Comparison of ENCODE assay signal across 9 cellular contexts in the genomic region with DNA sequence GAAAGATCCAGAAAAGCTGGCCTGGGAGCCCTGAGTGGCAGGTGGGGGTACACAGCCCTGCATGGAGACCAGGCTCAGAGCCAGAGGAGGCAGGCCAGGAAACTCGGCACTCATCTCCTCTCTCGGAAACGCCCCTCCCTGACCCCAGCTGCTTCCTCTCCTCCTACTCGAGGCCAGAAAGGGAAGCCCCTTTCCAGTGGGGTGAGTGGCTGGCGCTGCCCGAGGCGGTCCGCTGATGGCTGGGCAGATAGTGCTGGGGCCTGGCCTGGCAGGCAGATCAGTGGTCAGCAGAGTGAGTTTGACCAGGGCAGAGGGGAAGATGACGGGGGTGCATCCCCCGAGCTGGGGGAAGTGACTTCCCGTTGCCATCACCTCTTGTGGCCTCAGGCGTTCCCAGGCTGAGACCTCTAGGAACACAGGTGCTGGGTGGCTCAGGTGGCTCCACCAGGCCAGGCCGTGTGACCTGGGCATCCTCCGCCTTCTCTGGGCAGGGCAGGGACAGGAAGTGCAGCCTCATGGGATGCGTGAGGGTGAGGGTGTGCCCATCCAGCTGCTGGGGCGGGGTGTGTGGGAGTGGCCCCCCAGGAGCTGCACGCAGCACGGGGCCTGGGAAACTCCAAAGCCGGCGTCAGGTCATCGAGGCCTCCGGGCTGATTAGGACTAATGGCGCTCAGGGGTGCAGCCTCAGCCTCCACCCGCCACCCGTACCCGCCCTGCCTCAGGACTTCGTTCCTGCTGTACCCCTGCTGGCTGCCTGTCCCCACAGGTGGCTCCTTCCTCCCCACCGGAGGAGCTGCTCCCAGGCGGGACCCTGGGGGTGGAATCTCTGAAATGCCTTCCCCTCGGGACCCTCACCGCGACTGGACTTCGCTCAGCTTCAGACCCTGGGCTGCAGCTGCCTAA. TPM values are rescaled to one million over a fixed set of nuclear protein-coding genes. Genes with fewer than 3 reads are reported as not detected.
DNase-seq lines count a peak whose midpoint lies in the region; ATAC-seq and TF ChIP-seq lines count a peak whose summit lies in the region.
"Had no signal": no experiment of that assay in that cellular context is flagged by ENCODE, and none has a peak within 500 bp of the region (broad histone marks: within the 10 kb centered on the region; RNA-seq: fewer than 3 reads in every experiment).

No MANE protein-coding gene starts in this region.

- peak overlapping the region; percentile 90 for H3K27ac Mint-ChIP-seq in activated T-helper 17 cell treated with anti-CD3 and anti-CD28 coated beads, Interleukin-2, amount 50 U/mL, for 72 hours
- peak overlapping the region; percentile 96 for H3K27ac Mint-ChIP-seq in stimulated activated naive B cell treated with anti-CD40 and anti-IgM and Interleukin-4, amounts not matched to agents 10 μg/mL and 1 μg/mL and 100 μg/mL, for 72 hours

- H3K4me1 Mint-ChIP-seq in activated T-helper 17 cell treated with anti-CD3 and anti-CD28 coated beads, Interleukin-2, amount 50 U/mL, for 72 hours = peaks cover 18% of the 10 kb centered on the region
- H3K4me1 Mint-ChIP-seq in stimulated activated naive B cell treated with anti-CD40 and anti-IgM and Interleukin-4, amounts not matched to agents 10 μg/mL and 1 μg/mL and 100 μg/mL, for 72 hours = peaks cover 66 to 92% of the 10 kb centered on the region in 2 donors

- no peaks in the 10 kb centered on the region for H3K27me3 Mint-ChIP-seq in activated T-helper 17 cell treated with anti-CD3 and anti-CD28 coated beads, Interleukin-2, amount 50 U/mL, for 72 hours
- no peaks in the 10 kb centered on the region for H3K27me3 Mint-ChIP-seq in stimulated activated naive B cell treated with anti-CD40 and anti-IgM and Interleukin-4, amounts not matched to agents 10 μg/mL and 1 μg/mL and 100 μg/mL, for 72 hours

- H3K9ac ChIP-seq in BLaER1 treated with 17β-estradiol and CSF1 and Interleukin-3, amounts not matched to agents 10 nM and 100 nM = peak overlapping the region; percentile 83 to 96 (median 90)

- H3K36me3 Mint-ChIP-seq in activated T-helper 17 cell treated with anti-CD3 and anti-CD28 coated beads, Interleukin-2, amount 50 U/mL, for 72 hours (ENCODE audit: low read depth) = peaks cover 40% of the 10 kb centered on the region
- H3K36me3 Mint-ChIP-seq in stimulated activated naive B cell treated with anti-CD40 and anti-IgM and Interleukin-4, amounts not matched to agents 10 μg/mL and 1 μg/mL and 100 μg/mL, for 72 hours = peaks cover 0 to 7% of the 10 kb centered on the region in 2 donors

- peak overlapping the region; percentile 89 for H3K4me3 Mint-ChIP-seq in activated T-helper 17 cell treated with anti-CD3 and anti-CD28 coated beads, Interleukin-2, amount 50 U/mL, for 72 hours
- H3K4me3 Mint-ChIP-seq in stimulated activated naive B cell treated with anti-CD40 and anti-IgM and Interleukin-4, amounts not matched to agents 10 μg/mL and 1 μg/mL and 100 μg/mL, for 72 hours = peak overlapping the region; percentile 87 to 93

- DNase-seq in NB4 (ENCODE audit: low read depth) = peak; percentile 76
- no peak for DNase-seq in right atrium auricular region (ENCODE audit: low spot score)
- peak; percentile 64 for DNase-seq in stimulated activated naive B cell treated with anti-CD40 and anti-IgM and Interleukin-4, amounts not matched to agents 10 μg/mL and 1 μg/mL and 100 μg/mL, for 72 hours
- no peak for DNase-seq in AG20443 (ENCODE audit: low spot score)

- no peaks in the 10 kb centered on the region for H3K9me3 ChIP-seq in BLaER1 treated with 17β-estradiol and CSF1 and Interleukin-3, amounts not matched to agents 10 nM and 100 nM (replicated peaks in 1 of 11)
- H3K9me3 ChIP-seq in right atrium auricular region = no peaks in the 10 kb centered on the region

- H3K4me3 ChIP-seq in BLaER1 treated with 17β-estradiol and CSF1 and Interleukin-3, amounts not matched to agents 10 nM and 100 nM = peak overlapping the region; percentile 41 to 88 (median 74); a peak in 19 of 20 replicates
- H3K4me3 ChIP-seq in NB4 (ENCODE audit: low read depth, low read length) (no peak overlapping the region), right atrium auricular region (peak overlapping the region in 1 of 2 donors; percentile 30)
- H3K4me3 ChIP-seq: cardiac muscle cell had no signal

- peaks cover 0 to 39% (median 0%) of the 10 kb centered on the region in 11 experiments; a peak in 9 of 22 replicates for H3K36me3 ChIP-seq in BLaER1 treated with 17β-estradiol and CSF1 and Interleukin-3, amounts not matched to agents 10 nM and 100 nM
- no peaks in the 10 kb centered on the region for H3K36me3 ChIP-seq in right atrium auricular region
- H3K36me3 ChIP-seq: cardiac muscle cell had no signal

- H3K4me2 ChIP-seq in BLaER1 treated with 17β-estradiol and CSF1 and Interleukin-3, amounts not matched to agents 10 nM and 100 nM = peak overlapping the region; percentile 93 to 100 (median 99)

- H3K9me3 Mint-ChIP-seq in activated T-helper 17 cell treated with anti-CD3 and anti-CD28 coated beads, Interleukin-2, amount 50 U/mL, for 72 hours = no peaks in the 10 kb centered on the region
- H3K9me3 Mint-ChIP-seq in stimulated activated naive B cell treated with anti-CD40 and anti-IgM and Interleukin-4, amounts not matched to agents 10 μg/mL and 1 μg/mL and 100 μg/mL, for 72 hours = no peaks in the 10 kb centered on the region

- peak overlapping the region; percentile 88 to 99 (median 93) for H3K27ac ChIP-seq in BLaER1 treated with 17β-estradiol and CSF1 and Interleukin-3, amounts not matched to agents 10 nM and 100 nM
- peak overlapping the region; percentile 81 to 88 for H3K27ac ChIP-seq in right atrium auricular region
- H3K27ac ChIP-seq: cardiac muscle cell had no signal

- peaks cover 0 to 12% (median 4%) of the 10 kb centered on the region in 11 experiments; a peak in 6 of 22 replicates for H3K27me3 ChIP-seq in BLaER1 treated with 17β-estradiol and CSF1 and Interleukin-3, amounts not matched to agents 10 nM and 100 nM
- H3K27me3 ChIP-seq in right atrium auricular region = no peaks in the 10 kb centered on the region
- H3K27me3 ChIP-seq: cardiac muscle cell had no signal

- ATAC-seq in GM19395 (IDR thresholded peaks at IDR 0.05; ENCODE audit: unreplicated experiment) (peak; percentile 51), HG02970 (IDR thresholded peaks at IDR 0.05; ENCODE audit: low FRiP score, unreplicated experiment) (no peak)
- peak; percentile 75 for ATAC-seq in activated T-helper 17 cell treated with anti-CD3 and anti-CD28 coated beads, Interleukin-2, amount 50 U/mL, for 72 hours (replicated peaks)
- ATAC-seq in stimulated activated naive B cell treated with anti-CD40 and anti-IgM and Interleukin-4, amounts not matched to agents 10 μg/mL and 1 μg/mL and 100 μg/mL, for 72 hours (replicated peaks) = peak; percentile 62

- TF ChIP-seq POLR2A in NB4 (IDR thresholded peaks at IDR 0.05; ENCODE audit: extremely low read depth, insufficient read length) = no peak

- H3K4me1 ChIP-seq in BLaER1 treated with 17β-estradiol and CSF1 and Interleukin-3, amounts not matched to agents 10 nM and 100 nM = peaks cover 82 to 100% (median 97%) of the 10 kb centered on the region in 10 experiments
- peaks cover 0 to 97% of the 10 kb centered on the region in 2 donors for H3K4me1 ChIP-seq in right atrium auricular region

- peaks cover 0 to 70% (median 5%) of the 10 kb centered on the region in 11 experiments; a peak in 9 of 22 replicates for H4K20me1 ChIP-seq in BLaER1 treated with 17β-estradiol and CSF1 and Interleukin-3, amounts not matched to agents 10 nM and 100 nM

- TF ChIP-seq CTCF in NB4 (IDR thresholded peaks at IDR 0.05; ENCODE audit: low read depth, low read length) = no peak
- TF ChIP-seq CTCF in right atrium auricular region (IDR thresholded peaks at IDR 0.05) = no peak

RNA-seq across cellular contexts. Expression of gene SH3BP2, which starts 5.8 kb away (rescaled TPM):
- 100 to 1,000 TPM in 1 of 2 donors, 10 to 100 TPM in 1; 83.5 to 122 TPM for total RNA-seq in activated T-helper 17 cell treated with anti-CD3 and anti-CD28 coated beads, Interleukin-2, amount 50 U/mL, for 72 hours
- total RNA-seq in right atrium auricular region = 10 to 100 TPM; 20.1 to 25.2 TPM

RNA-seq across cellular contexts. Expression of gene TNIP2, which starts 42.5 kb away (rescaled TPM):
- 100 to 1,000 TPM in 1 of 2 donors, 10 to 100 TPM in 1; 80.1 to 110 TPM for total RNA-seq in activated T-helper 17 cell treated with anti-CD3 and anti-CD28 coated beads, Interleukin-2, amount 50 U/mL, for 72 hours
- total RNA-seq in right atrium auricular region = 10 to 100 TPM; 28.0 to 45.8 TPM

RNA-seq across cellular contexts. Expression of gene ADD1, which starts 45.0 kb away (rescaled TPM):
- 100 to 1,000 TPM; 220 to 254 TPM for total RNA-seq in activated T-helper 17 cell treated with anti-CD3 and anti-CD28 coated beads, Interleukin-2, amount 50 U/mL, for 72 hours
- 100 to 1,000 TPM; 171 to 196 TPM for total RNA-seq in right atrium auricular region

Comparison
In these comparisons a context has a peak if more than half of its experiments do, and no peak if none do; other contexts are left out.
1. DNase-seq: peak in NB4 (single experiment) and stimulated activated naive B cell treated with anti-CD40 and anti-IgM and Interleukin-4, amounts not matched to agents 10 μg/mL and 1 μg/mL and 100 μg/mL, for 72 hours (single experiment); none in right atrium auricular region (single experiment) and AG20443 (single experiment).